8 cellular contexts compared by ENCODE assay signal in genomic region chr19:16185123-16185924, GRCh38.
DNase-seq lines count a peak whose midpoint lies in the region; ATAC-seq and TF ChIP-seq lines count a peak whose summit lies in the region.

Gene FAM32A, plus strand, starts transcription at chr19:16185410. Its CDS starts 33 bp downstream, at chr19:16185443.

- peaks cover under 1% of the 10 kb centered on the region for H3K27me3 Mint-ChIP-seq in central memory CD8-positive, alpha-beta T cell

- peaks cover 32% of the 10 kb centered on the region for H3K36me3 Mint-ChIP-seq in central memory CD8-positive, alpha-beta T cell (ENCODE audit: insufficient read depth)

- H3K9me3 Mint-ChIP-seq in central memory CD8-positive, alpha-beta T cell = no peaks in the 10 kb centered on the region

- peak; percentile 10 for TF ChIP-seq CTCF in AG09319 (IDR thresholded peaks at IDR 0.05; ENCODE audit: low read depth, low read length)

- peak within 1 kb of the TSS; percentile 100 for H3K27ac Mint-ChIP-seq in central memory CD8-positive, alpha-beta T cell (ENCODE audit: low read depth)

- peak; percentile 98 for DNase-seq in AG09319 (ENCODE audit: extremely low read depth, low read depth)
- peak; percentile 99 for DNase-seq in NCI-H446 (lab: John Stamatoyannopoulos, UW)
- peak; percentile 98 for DNase-seq in activated CD4-positive, CD25-positive, alpha-beta regulatory T cell treated with anti-CD3 and anti-CD28 coated beads, Interleukin-2, amount 50 U/mL, for 16 hours (ENCODE audit: low read depth, low spot score)
- DNase-seq in central memory CD8-positive, alpha-beta T cell (ENCODE audit: low spot score in 2 of 2) = peak; percentile 98 to 99
- peak; percentile 99 for DNase-seq in iris pigment epithelial cell (ENCODE audit: low read depth)
- DNase-seq in stimulated activated CD4-positive, alpha-beta T cell treated with anti-CD3 and anti-CD28 coated beads, Interleukin-12 subunit alpha, Interleukin-12 subunit beta, amount 100 ng/mL, for 24 hours (ENCODE audit: low read depth in 2 of 2) = peak; percentile 98 to 99

- ATAC-seq in GM19025 (IDR thresholded peaks at IDR 0.05; ENCODE audit: low read depth, unreplicated experiment) (peak; percentile 86), HG03342 (IDR thresholded peaks at IDR 0.05; ENCODE audit: unreplicated experiment) (peak; percentile 75)
- ATAC-seq in central memory CD8-positive, alpha-beta T cell (replicated peaks; ENCODE audit: extremely low read depth, poor library complexity, severe bottlenecking) = peak; percentile 91

- H3K4me3 Mint-ChIP-seq in central memory CD8-positive, alpha-beta T cell = peak within 1 kb of the TSS; percentile 100

- peaks cover 25% of the 10 kb centered on the region for H3K4me1 Mint-ChIP-seq in central memory CD8-positive, alpha-beta T cell

Comparison
In these comparisons a context has a peak if more than half of its experiments do, and no peak if none do; other contexts are left out.
1. Peak in every context shown above with its lines: DNase-seq and ATAC-seq.